22 cellular contexts compared by ENCODE assay signal in genomic region chr6:142349215-142349823, GRCh38.
"Had no signal": no experiment of that assay in that cellular context is flagged by ENCODE, and none has a peak within 500 bp of the region (broad histone marks: within the 10 kb centered on the region; RNA-seq: fewer than 3 reads in every experiment).

No MANE protein-coding gene starts in this region.

- H3K36me3 Mint-ChIP-seq: immature natural killer cell; naive B cell; stimulated activated effector memory CD8-positive, alpha-beta T cell treated with anti-CD3 and anti-CD28 coated beads, Interleukin-12 subunit alpha, Interleukin-12 subunit beta, amount 100 ng/mL, for 72 hours had no signal

- FAIRE-seq: endometrium, kidney, pancreas had no signal

- H3K27ac Mint-ChIP-seq: immature natural killer cell; naive B cell; nephron; progenitor cell of endocrine pancreas; stimulated activated effector memory CD8-positive, alpha-beta T cell treated with anti-CD3 and anti-CD28 coated beads, Interleukin-12 subunit alpha, Interleukin-12 subunit beta, amount 100 ng/mL, for 72 hours; stimulated activated naive CD8-positive, alpha-beta T cell treated with anti-CD3 and anti-CD28 coated beads, Interleukin-15, Interleukin-2, amounts not matched to agents 100 ng/mL and 50 ng/mL, for 24 hours had no signal

- ATAC-seq: gastroesophageal sphincter; left colon; pancreas; right cardiac atrium; stimulated activated effector memory CD8-positive, alpha-beta T cell treated with anti-CD3 and anti-CD28 coated beads, Interleukin-12 subunit alpha, Interleukin-12 subunit beta, amount 100 ng/mL, for 72 hours had no signal

- H3K27me3 ChIP-seq: esophagus muscularis mucosa, gastroesophageal sphincter, pancreas, tibial nerve had no signal

- H3K27ac ChIP-seq: esophagus muscularis mucosa, gastroesophageal sphincter, pancreas, tibial nerve had no signal

- H3K9me3 Mint-ChIP-seq: stimulated activated effector memory CD8-positive, alpha-beta T cell treated with anti-CD3 and anti-CD28 coated beads, Interleukin-12 subunit alpha, Interleukin-12 subunit beta, amount 100 ng/mL, for 72 hours had no signal

- H3K4me3 Mint-ChIP-seq: immature natural killer cell; naive B cell; nephron; stimulated activated effector memory CD8-positive, alpha-beta T cell treated with anti-CD3 and anti-CD28 coated beads, Interleukin-12 subunit alpha, Interleukin-12 subunit beta, amount 100 ng/mL, for 72 hours; stimulated activated naive CD8-positive, alpha-beta T cell treated with anti-CD3 and anti-CD28 coated beads, Interleukin-15, Interleukin-2, amounts not matched to agents 100 ng/mL and 50 ng/mL, for 24 hours had no signal

- H3K36me3 ChIP-seq: esophagus muscularis mucosa, gastroesophageal sphincter, pancreas, tibial nerve had no signal

- H3K27me3 Mint-ChIP-seq: naive B cell, progenitor cell of endocrine pancreas had no signal

- H3K4me2 ChIP-seq: smooth muscle cell had no signal

- H3K4me1 ChIP-seq: esophagus muscularis mucosa, gastroesophageal sphincter, pancreas had no signal

- H3K4me3 ChIP-seq: esophagus muscularis mucosa, gastroesophageal sphincter, pancreas, smooth muscle cell, tibial nerve had no signal

- H3K9me3 ChIP-seq: pancreas had no signal

- H3K4me1 Mint-ChIP-seq: immature natural killer cell; naive B cell; nephron; stimulated activated effector memory CD8-positive, alpha-beta T cell treated with anti-CD3 and anti-CD28 coated beads, Interleukin-12 subunit alpha, Interleukin-12 subunit beta, amount 100 ng/mL, for 72 hours had no signal

- DNase-seq: effector memory CD4-positive, alpha-beta T cell; foreskin fibroblast; glutamatergic neuron; immature natural killer cell; kidney; left colon; mesendoderm; naive B cell; occipital lobe; pancreas; right cardiac atrium; stimulated activated CD4-positive, alpha-beta T cell treated with anti-CD3 and anti-CD28 coated beads, Interleukin-2, amount 100 ng/mL, for 48 hours; stimulated activated CD8-positive, alpha-beta memory T cell treated with anti-CD3 and anti-CD28 coated beads, Interleukin-4, amount 100 ng/mL, for 48 hours had no signal
